ENCODE assay signal across 24 cellular contexts in the genomic region with DNA sequence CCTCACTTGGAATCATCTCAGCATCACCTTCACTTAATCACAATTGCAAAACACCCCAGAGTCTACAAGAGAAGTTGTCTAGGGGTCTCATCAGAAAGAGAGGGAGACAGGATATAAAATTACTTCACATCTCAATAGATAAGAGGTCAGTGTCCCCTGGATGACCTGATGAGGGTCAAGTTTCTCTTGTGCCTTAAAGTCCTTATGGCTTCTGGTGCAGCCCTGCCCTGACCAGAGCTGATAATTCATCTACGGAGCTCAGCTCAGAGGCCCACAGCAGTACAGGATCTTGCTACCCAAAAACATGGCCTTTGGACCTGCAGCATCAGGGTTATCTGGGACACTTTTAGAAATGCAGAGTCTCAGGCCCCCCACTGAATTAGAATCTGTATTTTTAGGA.
"Had no signal": no experiment of that assay in that cellular context is flagged by ENCODE, and none has a peak within 500 bp of the region (broad histone marks: within the 10 kb centered on the region; RNA-seq: fewer than 3 reads in every experiment).

No MANE protein-coding gene starts in this region.

- H3K9me3 ChIP-seq: colonic mucosa, esophagus squamous epithelium had no signal

- H3K27me3 ChIP-seq: brain microvascular endothelial cell, colonic mucosa, esophagus squamous epithelium had no signal

- H3K27me3 Mint-ChIP-seq: activated CD4-positive, alpha-beta memory T cell treated with anti-CD3 and anti-CD28 coated beads, Interleukin-2, amount 10 ng/mL, durations not matched to agents 7 days and 5 days; activated CD4-positive, alpha-beta T cell treated with anti-CD3 and anti-CD28 coated beads, Interleukin-2, amount 10 ng/mL, durations not matched to agents 7 days and 5 days; activated T-cell treated with anti-CD3 and anti-CD28 coated beads, Interleukin-2, amount 50 U/mL, for 24 hours had no signal

- H3K9me3 Mint-ChIP-seq: activated CD4-positive, alpha-beta T cell treated with anti-CD3 and anti-CD28 coated beads, Interleukin-2, amount 10 ng/mL, durations not matched to agents 7 days and 5 days; activated T-cell treated with anti-CD3 and anti-CD28 coated beads, Interleukin-2, amount 50 U/mL, for 24 hours; WTC11 had no signal

- ATAC-seq: activated T-cell treated with anti-CD3 and anti-CD28 coated beads, Interleukin-2, amount 50 U/mL, for 72 hours had no signal

- H3K36me3 Mint-ChIP-seq: activated naive CD8-positive, alpha-beta T cell; WTC11 had no signal

- H3K27ac Mint-ChIP-seq: activated CD4-positive, alpha-beta memory T cell treated with anti-CD3 and anti-CD28 coated beads, Interleukin-2, amount 10 ng/mL, durations not matched to agents 7 days and 5 days; activated CD4-positive, alpha-beta T cell treated with anti-CD3 and anti-CD28 coated beads, Interleukin-2, amount 10 ng/mL, durations not matched to agents 7 days and 5 days; activated naive CD8-positive, alpha-beta T cell; activated T-cell treated with anti-CD3 and anti-CD28 coated beads, Interleukin-2, amount 50 U/mL, for 24 hours; activated T-cell treated with anti-CD3 and anti-CD28 coated beads, Interleukin-2, amount 50 U/mL, for 72 hours; WTC11 had no signal

- H3K4me1 Mint-ChIP-seq: activated CD4-positive, alpha-beta memory T cell treated with anti-CD3 and anti-CD28 coated beads, Interleukin-2, amount 10 ng/mL, durations not matched to agents 7 days and 5 days; activated CD4-positive, alpha-beta T cell treated with anti-CD3 and anti-CD28 coated beads, Interleukin-2, amount 10 ng/mL, durations not matched to agents 7 days and 5 days had no signal

- H3K27ac ChIP-seq: brain microvascular endothelial cell, colonic mucosa, epithelial cell of prostate, esophagus squamous epithelium, VCaP had no signal

- DNase-seq: activated CD4-positive, alpha-beta memory T cell treated with anti-CD3 and anti-CD28 coated beads, Interleukin-2, amount 10 ng/mL, durations not matched to agents 7 days and 5 days; activated CD4-positive, alpha-beta T cell treated with anti-CD3 and anti-CD28 coated beads for 1 hour; activated CD4-positive, alpha-beta T cell treated with anti-CD3 and anti-CD28 coated beads for 4 hours; activated CD4-positive, alpha-beta T cell treated with anti-CD3 and anti-CD28 coated beads, Interleukin-2, amount 10 ng/mL, durations not matched to agents 7 days and 5 days; activated CD4-positive, alpha-beta T cell treated with anti-CD3 and anti-CD28 coated beads, Interleukin-2, amount 50 U/mL, for 4 hours; activated CD8-positive, alpha-beta memory T cell treated with anti-CD3 and anti-CD28 coated beads, Interleukin-2, amount 50 U/mL, for 48 hours; activated gamma-delta T cell treated with Interleukin-2 at 50 U/mL for 16 hours; activated naive CD4-positive, alpha-beta T cell treated with anti-CD3 and anti-CD28 coated beads, Interleukin-2, amount 50 U/mL, for 16 hours; activated naive CD4-positive, alpha-beta T cell treated with Interleukin-2 at 50 U/mL for 16 hours; activated T-cell treated with anti-CD3 and anti-CD28 coated beads for 4 hours; activated T-cell treated with anti-CD3 and anti-CD28 coated beads, Interleukin-2, amount 50 U/mL, for 24 hours; activated T-cell treated with anti-CD3 and anti-CD28 coated beads, Interleukin-2, amount 50 U/mL, for 72 hours; amniotic stem cell; brain microvascular endothelial cell; central memory CD4-positive, alpha-beta T cell; cerebellar nuclear complex; colonic mucosa; effector CD8-positive, alpha-beta T cell; esophagus squamous epithelium; T-helper 2 cell had no signal

- H3K4me1 ChIP-seq: colonic mucosa had no signal

- H3K36me3 ChIP-seq: brain microvascular endothelial cell, colonic mucosa, esophagus squamous epithelium had no signal

- H3K4me3 ChIP-seq: colonic mucosa, esophagus squamous epithelium had no signal

- H3K4me3 Mint-ChIP-seq: activated CD4-positive, alpha-beta memory T cell treated with anti-CD3 and anti-CD28 coated beads, Interleukin-2, amount 10 ng/mL, durations not matched to agents 7 days and 5 days; activated CD4-positive, alpha-beta T cell treated with anti-CD3 and anti-CD28 coated beads, Interleukin-2, amount 10 ng/mL, durations not matched to agents 7 days and 5 days; activated naive CD8-positive, alpha-beta T cell; activated T-cell treated with anti-CD3 and anti-CD28 coated beads, Interleukin-2, amount 50 U/mL, for 24 hours; activated T-cell treated with anti-CD3 and anti-CD28 coated beads, Interleukin-2, amount 50 U/mL, for 72 hours; WTC11 had no signal
